Comparison of ENCODE assay signal across 28 cellular contexts in the genomic region with DNA sequence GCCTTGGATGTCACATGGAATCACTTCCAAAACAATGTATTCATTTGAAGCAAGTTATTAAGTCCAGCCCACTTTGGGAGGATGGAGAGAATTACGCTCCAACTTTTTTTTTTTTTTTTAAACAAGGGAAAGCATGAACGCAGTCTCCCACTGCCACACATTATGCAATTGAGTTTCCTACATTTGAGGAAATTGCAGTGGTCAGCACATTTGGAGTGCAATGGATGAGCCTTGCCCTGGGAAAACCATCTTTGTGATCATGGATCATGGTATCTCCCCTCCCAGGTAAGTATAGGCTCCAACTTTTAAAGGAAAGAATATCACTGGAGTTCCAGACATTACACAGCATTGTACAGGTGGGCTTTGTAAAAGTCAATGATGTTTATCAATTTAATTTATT.
"Had no signal": no experiment of that assay in that cellular context is flagged by ENCODE, and none has a peak within 500 bp of the region (broad histone marks: within the 10 kb centered on the region; RNA-seq: fewer than 3 reads in every experiment).

No MANE protein-coding gene starts in this region.

- H3K27ac Mint-ChIP-seq: dendritic cell treated with granulocyte-macrophage colony-stimulating factor and Interleukin-4, amounts not matched to agents 40 ng/mL and 50 ng/mL, for 4 days; effector memory CD8-positive, alpha-beta T cell; endodermal cell; mesothelial cell of epicardium; naive B cell had no signal

- FAIRE-seq: endometrium, islet of Langerhans, keratinocyte had no signal

- ATAC-seq: effector memory CD8-positive, alpha-beta T cell; esophagus mucosa; gastrocnemius medialis; heart right ventricle; left cardiac atrium; left lung; left ventricle myocardium superior; lower lobe of right lung; mucosa of descending colon had no signal

- H3K27me3 ChIP-seq: colonic mucosa, esophagus squamous epithelium, gastrocnemius medialis, heart right ventricle, left lung had no signal

- H3K9me3 Mint-ChIP-seq: dendritic cell treated with granulocyte-macrophage colony-stimulating factor and Interleukin-4, amounts not matched to agents 40 ng/mL and 50 ng/mL, for 4 days; effector memory CD8-positive, alpha-beta T cell had no signal

- DNase-seq: colonic mucosa; cortex of kidney; effector CD8-positive, alpha-beta T cell; effector memory CD8-positive, alpha-beta T cell; endodermal cell; erythroblast; esophagus squamous epithelium; foreskin fibroblast; foreskin melanocyte; gastrocnemius medialis; glutamatergic neuron; head of caudate nucleus; heart right ventricle; hippocampal formation; left cardiac atrium; left lung; left ventricle myocardium superior; lower lobe of right lung; mesenchymal stem cell; mucosa of descending colon; naive B cell had no signal

- H3K36me3 ChIP-seq: colonic mucosa, esophagus squamous epithelium, gastrocnemius medialis, heart right ventricle, left lung, lower lobe of right lung had no signal

- H3K27ac ChIP-seq: colonic mucosa, epithelial cell of prostate, esophagus squamous epithelium, gastrocnemius medialis, heart right ventricle, left lung, lower lobe of right lung had no signal

- H3K4me1 Mint-ChIP-seq: naive B cell had no signal

- H3K4me3 ChIP-seq: colonic mucosa, esophagus squamous epithelium, gastrocnemius medialis, heart right ventricle, left lung, lower lobe of right lung, mucosa of descending colon had no signal

- H3K9me3 ChIP-seq: colonic mucosa, esophagus squamous epithelium, gastrocnemius medialis, heart right ventricle, left lung, lower lobe of right lung, mucosa of descending colon had no signal

- H3K4me1 ChIP-seq: colonic mucosa, esophagus squamous epithelium, gastrocnemius medialis, left lung, lower lobe of right lung had no signal

- H3K27me3 Mint-ChIP-seq: dendritic cell treated with granulocyte-macrophage colony-stimulating factor and Interleukin-4, amounts not matched to agents 40 ng/mL and 50 ng/mL, for 4 days had no signal

- H3K4me3 Mint-ChIP-seq: dendritic cell treated with granulocyte-macrophage colony-stimulating factor and Interleukin-4, amounts not matched to agents 40 ng/mL and 50 ng/mL, for 4 days; effector memory CD8-positive, alpha-beta T cell; endodermal cell; mesothelial cell of epicardium had no signal

- H3K36me3 Mint-ChIP-seq: naive B cell had no signal
